ENCODE assay signal across 8 cellular contexts in the genomic region with DNA sequence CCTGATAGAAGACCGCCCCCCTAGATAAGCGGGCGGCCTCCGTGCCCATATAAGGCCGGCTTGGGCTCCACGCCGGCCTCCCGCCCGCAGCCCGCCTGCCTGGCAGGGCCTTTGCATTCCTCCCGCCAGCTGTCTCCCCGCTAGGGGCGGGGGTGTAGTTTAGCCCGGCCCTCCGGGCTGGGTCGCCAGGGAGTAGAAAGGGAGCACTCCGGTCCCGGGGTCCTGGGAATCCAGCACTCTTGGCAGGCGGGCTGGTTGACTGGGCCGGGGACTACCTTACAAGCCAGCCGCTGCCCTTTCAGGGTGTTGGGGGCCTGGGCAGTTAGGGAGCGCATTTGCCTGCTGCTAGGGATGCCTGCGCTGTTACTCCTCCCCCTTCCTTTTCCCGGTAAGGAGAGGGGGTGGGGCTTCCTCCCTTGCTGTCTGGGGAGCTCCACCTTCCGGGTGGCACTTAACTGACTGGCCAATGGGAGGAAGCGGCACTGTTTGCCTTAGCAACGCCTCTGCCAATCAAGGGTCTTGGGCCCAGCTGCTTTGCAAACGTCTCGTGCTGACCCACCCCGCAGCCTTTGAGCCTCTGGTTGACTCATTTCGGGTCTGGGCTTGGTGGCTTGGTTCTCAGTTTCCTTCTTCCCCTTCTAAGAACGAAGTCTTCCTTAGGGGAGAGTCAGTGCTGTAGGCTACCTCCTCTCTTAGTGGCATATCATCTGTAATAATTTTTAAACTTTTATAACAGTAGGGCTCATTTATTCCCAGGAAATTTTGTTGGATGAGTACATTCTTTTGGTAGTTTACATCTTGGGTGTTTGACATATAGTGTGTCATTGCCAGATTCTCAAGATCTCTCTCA. TPM values are rescaled to one million over a fixed set of nuclear protein-coding genes. Genes with fewer than 3 reads are reported as not detected.
DNase-seq lines count a peak whose midpoint lies in the region; ATAC-seq and TF ChIP-seq lines count a peak whose summit lies in the region.

No MANE protein-coding gene starts in this region.

- H2BK5ac ChIP-seq in IMR-90 (ENCODE audit: low read depth, low read length, poor library complexity, severe bottlenecking): peak overlapping the region; percentile 97

- H2AK5ac ChIP-seq in IMR-90 (ENCODE audit: low read depth, low read length): peak overlapping the region; percentile 100

- no peak for TF ChIP-seq RAD21 in IMR-90 (IDR thresholded peaks at IDR 0.05; ENCODE audit: low read length)

- H3K9me2 ChIP-seq in OCI-LY7 (ENCODE audit: insufficient read depth, low read length): no peaks in the 10 kb centered on the region

- peak overlapping the region; percentile 46; the same call in 1 of the 2 replicates for H4K5ac ChIP-seq in IMR-90 (ENCODE audit: low read depth, low read length)

- peak overlapping the region; percentile 97 for H2AFZ ChIP-seq in IMR-90 (replicated peaks; ENCODE audit: low read length, poor library complexity)
- H2AFZ ChIP-seq in OCI-LY7 (ENCODE audit: low read length): no peak overlapping the region

- peak overlapping the region; percentile 97; the same call in 1 of the 2 replicates for H2BK120ac ChIP-seq in IMR-90 (ENCODE audit: low read depth, low read length)

- peak overlapping the region; percentile 100 for H4K91ac ChIP-seq in IMR-90 (ENCODE audit: insufficient read depth, low read depth, low read length)

- ATAC-seq in GM21529 (IDR thresholded peaks at IDR 0.05; ENCODE audit: unreplicated experiment): peak; percentile 74
- peak; percentile 67 for ATAC-seq in IMR-90 (ENCODE audit: low read depth)
- ATAC-seq in mucosa of descending colon: peak; percentile 79

- peak overlapping the region; percentile 96 for H3K56ac ChIP-seq in IMR-90 (ENCODE audit: extremely low read depth, insufficient read depth, low read length)

- peaks cover 18% of the 10 kb centered on the region; the same call in 1 of the 2 replicates for H3K79me2 ChIP-seq in OCI-LY7 (ENCODE audit: insufficient read depth, low read depth, low read length)

- H3K9me3 ChIP-seq in IMR-90 (ENCODE audit: control insufficient read depth, insufficient read depth, low read length) (no peaks in the 10 kb centered on the region), OCI-LY7 (ENCODE audit: low read length) (no peaks in the 10 kb centered on the region), mucosa of descending colon (no peaks in the 10 kb centered on the region)

- H3K4me2 ChIP-seq in IMR-90 (ENCODE audit: low read depth, low read length): peak overlapping the region; percentile 84
- H3K4me2 ChIP-seq in OCI-LY7 (ENCODE audit: low read length): peak overlapping the region; percentile 97

- in situ Hi-C loops in IMR-90 (cut with MboI; ENCODE audit: low sequenced_read_pairs): no loop called here

- no peaks in the 10 kb centered on the region for H3K27me3 ChIP-seq in IMR-90 (ENCODE audit: control insufficient read depth, insufficient read depth, low read length)

- H4K20me1 ChIP-seq in IMR-90 (ENCODE audit: insufficient read depth, low read length): peaks cover 40% of the 10 kb centered on the region
- H4K20me1 ChIP-seq in OCI-LY7 (ENCODE audit: insufficient read depth, low read length): peaks cover 22% of the 10 kb centered on the region

- peak; percentile 99 for DNase-seq in DMS 273 (lab: John Stamatoyannopoulos, UW; ENCODE audit: unreplicated experiment)
- peak; percentile 99 for DNase-seq in IMR-90
- peak; percentile 97 for DNase-seq in OCI-LY7 (ENCODE audit: low spot score)
- peak; percentile 87 for DNase-seq in activated T-cell treated with anti-CD3 and anti-CD28 coated beads, Interleukin-2, amount 50 U/mL, for 1 hour
- peak; percentile 88 for DNase-seq in epithelial cell of proximal tubule (ENCODE audit: low read depth)
- DNase-seq in mucosa of descending colon: peak; percentile 94 to 98 (median 97)
- DNase-seq in stimulated activated CD8-positive, alpha-beta memory T cell treated with anti-CD3 and anti-CD28 coated beads, Interleukin-4, amount 100 ng/mL, for 1 hour (ENCODE audit: low read depth in 2 of 2, low spot score in 1 of 2): peak; percentile 76 to 88

- peak overlapping the region; percentile 99 for H3K14ac ChIP-seq in IMR-90 (replicated peaks; ENCODE audit: low read depth, low read length)

- peak overlapping the region; percentile 86 for H2AK9ac ChIP-seq in IMR-90 (replicated peaks; ENCODE audit: low read depth, low read length, poor library complexity)

- H2BK15ac ChIP-seq in IMR-90 (ENCODE audit: low read depth, low read length): peak overlapping the region; percentile 100; the same call in 2 of the 3 replicates

- H2BK20ac ChIP-seq in IMR-90 (ENCODE audit: low read depth, low read length): no peak overlapping the region

- H3K4me1 ChIP-seq in IMR-90 (ENCODE audit: control insufficient read depth, insufficient read depth, low read length) (peaks cover 15% of the 10 kb centered on the region), OCI-LY7 (ENCODE audit: insufficient read depth, low read length, poor library complexity, severe bottlenecking) (peaks cover 34% of the 10 kb centered on the region), mucosa of descending colon (ENCODE audit: low read depth) (peaks cover 34% of the 10 kb centered on the region)

- peak; percentile 84 for TF ChIP-seq POLR2A in IMR-90 (IDR thresholded peaks at IDR 0.05; ENCODE audit: low read depth, low read length)

- dilution Hi-C loops in IMR-90 (cut with HindIII; ENCODE audit: low sequenced_read_pairs, unreplicated experiment): no loop called here

- intact Hi-C loops in IMR-90 (cut with micrococcal nuclease): no loop called here
- intact Hi-C loops in OCI-LY7 (cut with micrococcal nuclease; ENCODE audit: unreplicated experiment): loop anchor here (2.0 to 10.0 kb wide), 4 partner anchors 50 to 610 kb away; a partner anchor contains a TSS
- intact Hi-C loops in mucosa of descending colon (cut with DNase I, micrococcal nuclease): no loop called here

- H3K4me3 ChIP-seq in IMR-90 (ENCODE audit: insufficient read depth, low read depth, low read length) (peak overlapping the region; percentile 73), OCI-LY7 (ENCODE audit: low read depth, low read length, poor library complexity, severe bottlenecking) (peak overlapping the region; percentile 90), epithelial cell of proximal tubule (ENCODE audit: low read depth, low read length) (peak overlapping the region; percentile 47), mucosa of descending colon (peak overlapping the region; percentile 14)

- peak overlapping the region; percentile 99 for H3K9ac ChIP-seq in IMR-90 (ENCODE audit: low read depth, low read length)

- peak overlapping the region; percentile 81 for H3K18ac ChIP-seq in IMR-90 (ENCODE audit: low read depth, low read length)

- peaks cover 20 to 53% of the 10 kb centered on the region in 2 experiments for H3K79me1 ChIP-seq in IMR-90 (ENCODE audit: low read depth in 1 of 2, low read length in 2 of 2)

- BruUV-seq in IMR-90 (replicated peaks; lab: Mats Ljungman, UMichigan) (no TSS peak), OCI-LY7 (replicated peaks; lab: Mats Ljungman, UMichigan) (no TSS peak)

- H3K9me1 ChIP-seq in IMR-90 (ENCODE audit: insufficient read depth, low read length): peaks cover 15% of the 10 kb centered on the region

- 0% methylated on average over 4 of the region's 32 CpGs; no CpG with 5 or more reads in 1 of the 2 experiments for WGBS in IMR-90 (ENCODE audit: extremely low coverage in 2 of 2, insufficient read length in 1 of 2), 2 experiments

- H3K4ac ChIP-seq in IMR-90 (ENCODE audit: low read depth, low read length): peak overlapping the region; percentile 100

- POLR2A ChIA-PET in IMR-90 (lab: Charles Lee; ENCODE audit: unreplicated experiment) (interaction anchor here (0.8 to 1.0 kb wide), 2 partner anchors 121 to 160 kb away, joined by 3 to 4 read pairs; a partner anchor contains a TSS), OCI-LY7 (lab: Charles Lee) (interaction anchor here (0.6 to 1.5 kb wide), 9 partner anchors 11 to 1143 kb away, joined by 3 to 6 read pairs (median 4); a partner anchor contains a TSS)

- peaks cover 36% of the 10 kb centered on the region for H3K36me3 ChIP-seq in IMR-90 (ENCODE audit: control insufficient read depth, insufficient read depth, low read length)
- H3K36me3 ChIP-seq in OCI-LY7 (ENCODE audit: insufficient read depth, low read length): peaks cover 46% of the 10 kb centered on the region
- H3K36me3 ChIP-seq in mucosa of descending colon (ENCODE audit: low read depth): no peaks in the 10 kb centered on the region

- CTCF ChIA-PET in IMR-90 (lab: Yijun Ruan, JAX) (interaction anchor here (1.1 kb wide), 1 partner anchor 31 kb away, joined by 5 read pairs; no protein-coding TSS in a partner anchor), OCI-LY7 (lab: Charles Lee; ENCODE audit: unreplicated experiment) (interaction anchor here (0.9 to 1.0 kb wide), 2 partner anchors 141 to 218 kb away, joined by 3 to 8 read pairs; no protein-coding TSS in a partner anchor)

- H4K8ac ChIP-seq in IMR-90 (ENCODE audit: low read depth in 2 of 2, low read length in 2 of 2): peak overlapping the region; percentile 86 to 97

- H3K23ac ChIP-seq in IMR-90 (ENCODE audit: low read depth, low read length): peak overlapping the region; percentile 97

- H3K27ac ChIP-seq in IMR-90 (ENCODE audit: insufficient read depth, low read length) (peak overlapping the region; percentile 97), OCI-LY7 (ENCODE audit: low read depth, low read length, poor library complexity, severe bottlenecking) (peak overlapping the region; percentile 35)

- no peak; the same call in 1 of the 2 replicates for TF ChIP-seq CTCF in IMR-90 (conservative IDR thresholded peaks at IDR 0.05; ENCODE audit: low read depth, low read length)
- TF ChIP-seq CTCF in OCI-LY7 (conservative IDR thresholded peaks at IDR 0.05; ENCODE audit: low read length): no peak
- TF ChIP-seq CTCF in epithelial cell of proximal tubule (conservative IDR thresholded peaks at IDR 0.05; ENCODE audit: low read depth, low read length): peak; percentile 20
- TF ChIP-seq CTCF in mucosa of descending colon (IDR thresholded peaks at IDR 0.05): peak; percentile 14

RNA-seq across cellular contexts. Expression of a gene that starts 3.4 kb away (rescaled TPM):
- total RNA-seq in IMR-90 (2012; rRNA removed) (20.6 TPM in 2 replicates), OCI-LY7 (2022) (23.1 and 24.2 TPM in 2 replicates), epithelial cell of proximal tubule (25.0 and 33.9 TPM in 2 replicates), mucosa of descending colon (10 to 100 TPM; 19.5 to 87.1 (median 26.3) TPM)
- 56.3 and 69.1 TPM in 2 replicates for polyA plus RNA-seq in IMR-90 (2012; rRNA removed)
- polyA plus RNA-seq in IMR-90 (2012; cell fraction: cytosol; rRNA removed): 36.9 and 62.2 TPM in 2 replicates
- 71.8 and 84.9 TPM in 2 replicates for polyA plus RNA-seq in IMR-90 (2012; cell fraction: nucleus; rRNA removed; ENCODE audit: low replicate concordance)
- total RNA-seq in OCI-LY7 (2014; rRNA removed; shearing (Covaris generic)): 17.6 and 22.8 TPM in 2 replicates

RNA-seq across cellular contexts. Expression of a gene that starts 7.5 kb away (rescaled TPM):
- 6.1 and 7.7 TPM in 2 replicates for total RNA-seq in IMR-90 (2012; rRNA removed)
- polyA plus RNA-seq in IMR-90 (2012; rRNA removed): 19.1 and 19.5 TPM in 2 replicates
- polyA plus RNA-seq in IMR-90 (2012; cell fraction: cytosol; rRNA removed): 10.0 and 10.2 TPM in 2 replicates
- polyA plus RNA-seq in IMR-90 (2012; cell fraction: nucleus; rRNA removed; ENCODE audit: low replicate concordance): 166 and 221 TPM in 2 replicates
- 27.4 and 37.0 TPM in 2 replicates for total RNA-seq in OCI-LY7 (2014; rRNA removed; shearing (Covaris generic))
- 31.1 and 32.9 TPM in 2 replicates for total RNA-seq in OCI-LY7 (2022)
- total RNA-seq in epithelial cell of proximal tubule: 17.8 and 18.4 TPM in 2 replicates
- 10 to 100 TPM; 35.9 to 46.9 (median 44.3) TPM for total RNA-seq in mucosa of descending colon

RNA-seq across cellular contexts. Expression of a gene that starts 54.8 kb away (rescaled TPM):
- total RNA-seq in IMR-90 (2012; rRNA removed) (19.0 and 22.8 TPM in 2 replicates), OCI-LY7 (2022) (58.7 and 65.5 TPM in 2 replicates), epithelial cell of proximal tubule (140 and 299 TPM in 2 replicates), mucosa of descending colon (10 to 100 TPM; 42.7 to 69.0 (median 45.7) TPM)
- 47.8 and 58.0 TPM in 2 replicates for polyA plus RNA-seq in IMR-90 (2012; rRNA removed)
- 192 and 227 TPM in 2 replicates for polyA plus RNA-seq in IMR-90 (2012; cell fraction: cytosol; rRNA removed)
- polyA plus RNA-seq in IMR-90 (2012; cell fraction: nucleus; rRNA removed; ENCODE audit: low replicate concordance): 42.4 and 83.8 TPM in 2 replicates
- total RNA-seq in OCI-LY7 (2014; rRNA removed; shearing (Covaris generic)): 111 and 126 TPM in 2 replicates

Comparison
In these comparisons a context has a peak if more than half of its experiments do, and no peak if none do; other contexts are left out.
1. Peak in every context shown above with its lines: DNase-seq, ATAC-seq, H3K4me3 ChIP-seq and H3K27ac ChIP-seq.
2. H3K4me3 ChIP-seq: peak in every context shown above with its lines; median percentile 90 in OCI-LY7; 73 in IMR-90; 47 in epithelial cell of proximal tubule; 14 in mucosa of descending colon.
3. CTCF ChIP-seq: peak in epithelial cell of proximal tubule (single experiment) and mucosa of descending colon (single experiment); none in IMR-90 (single experiment) and OCI-LY7 (single experiment).